Comparison of ENCODE assay signal across 15 cellular contexts in the genomic region with DNA sequence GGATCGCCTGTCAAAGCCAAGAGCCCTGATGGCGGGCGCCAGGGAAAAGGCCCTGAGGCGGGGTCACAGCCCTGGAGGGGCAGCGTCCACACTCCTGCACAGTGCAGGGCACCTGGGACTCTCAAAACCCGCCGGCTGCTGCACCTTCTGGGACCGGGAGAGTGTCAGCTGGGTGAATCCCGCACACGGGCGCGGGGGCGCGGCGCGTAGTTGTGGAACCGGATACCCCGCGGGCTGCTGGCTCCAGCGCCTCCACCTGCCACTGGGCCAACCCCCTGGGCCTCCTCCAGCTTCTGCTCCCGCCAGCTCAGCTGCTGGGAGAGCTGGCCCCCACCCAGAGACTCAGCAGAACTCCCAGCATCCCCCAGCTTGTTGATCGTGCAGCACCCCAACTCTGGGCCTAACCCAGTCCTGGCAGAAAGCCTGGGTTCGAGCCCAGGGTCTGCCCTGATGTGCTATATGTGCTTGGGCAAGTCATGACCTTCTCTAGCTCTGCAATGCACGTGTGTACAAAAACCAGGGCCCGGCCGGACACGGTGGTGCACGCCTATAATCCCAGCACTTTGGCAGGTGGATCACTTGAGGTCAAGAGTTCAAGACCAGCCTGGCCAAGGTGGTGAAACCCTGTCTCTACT. TPM values are rescaled to one million over a fixed set of nuclear protein-coding genes. Genes with fewer than 3 reads are reported as not detected.
"Had no signal": no experiment of that assay in that cellular context is flagged by ENCODE, and none has a peak within 500 bp of the region (broad histone marks: within the 10 kb centered on the region; RNA-seq: fewer than 3 reads in every experiment).

No MANE protein-coding gene starts in this region.

- H3K4me3 ChIP-seq: cardiac muscle cell, Peyer's patch, SJSA1 had no signal

- H3K27me3 ChIP-seq: brain microvascular endothelial cell, cardiac muscle cell, Peyer's patch, SJSA1 had no signal

- H3K9me3 ChIP-seq: Peyer's patch, SJSA1 had no signal

- ATAC-seq: activated CD4-positive, CD25-positive, alpha-beta regulatory T cell treated with anti-CD3 and anti-CD28 coated beads, Interleukin-2, amount 50 U/mL, for 24 hours; activated CD8-positive, alpha-beta T cell treated with anti-CD3 and anti-CD28 coated beads for 36 hours had no signal

- DNase-seq: activated CD4-positive, alpha-beta T cell treated with anti-CD3 and anti-CD28 coated beads for 4 hours; activated CD8-positive, alpha-beta memory T cell treated with anti-CD3 and anti-CD28 coated beads, Interleukin-2, amount 50 U/mL, for 4 hours; activated CD8-positive, alpha-beta T cell treated with anti-CD3 and anti-CD28 coated beads for 36 hours; activated naive CD4-positive, alpha-beta T cell treated with Interleukin-2 at 50 U/mL for 16 hours; brain microvascular endothelial cell; NCI-H1105 treated with DMSO at 0.1 percent for 48 hours; NCI-H146; NCI-H187 treated with DMSO at 0.1 percent for 48 hours; NCI-H446; Peyer's patch had no signal

- H3K4me1 ChIP-seq: Peyer's patch, SJSA1 had no signal

- H3K27ac ChIP-seq: brain microvascular endothelial cell, cardiac muscle cell, Peyer's patch, SJSA1 had no signal

RNA-seq across cellular contexts. Expression of gene SPATA21, which starts 37.1 kb away (rescaled TPM):
- total RNA-seq: activated CD8-positive, alpha-beta T cell treated with anti-CD3 and anti-CD28 coated beads for 36 hours; activated naive CD4-positive, alpha-beta T cell treated with anti-CD3 and anti-CD28 coated beads, Interleukin-2, amount 50 U/mL, for 72 hours; Peyer's patch; SJSA1 had no signal
- polyA plus RNA-seq: cardiac muscle cell had no signal

RNA-seq across cellular contexts. Expression of gene RNU1-1, which starts 39.8 kb away (rescaled TPM):
- polyA plus RNA-seq: adipose tissue, cardiac muscle cell had no signal
